Comparison of ENCODE assay signal across 8 cellular contexts in genomic region chr4:145829629-145830395, GRCh38.
A peak's percentile ranks its signal among the peaks of the same experiment; 100 is the strongest.
DNase-seq lines count a peak whose midpoint lies in the region; ATAC-seq, FAIRE-seq and TF ChIP-seq lines count a peak whose summit lies in the region.

No MANE protein-coding gene starts in this region.

- peak; percentile 58 for ATAC-seq in GM21423 (IDR thresholded peaks at IDR 0.05; ENCODE audit: unreplicated experiment)
- peak; percentile 58 for ATAC-seq in HG03442 (IDR thresholded peaks at IDR 0.05; ENCODE audit: unreplicated experiment)

- dilution Hi-C loops in endothelial cell of umbilical vein (cut with MboI; ENCODE audit: extremely low pct_ligation_motif_present, low sequenced_read_pairs), result no loop called here

- peak; percentile 28 for DNase-seq in GM13977 (ENCODE audit: low spot score)
- peak; percentile 69 for DNase-seq in endothelial cell of umbilical vein (ENCODE audit: low read depth, low spot score)
- DNase-seq in NCI-H187 treated with DMSO at 0.1 percent for 48 hours (lab: John Stamatoyannopoulos, UW), result no peak
- no peak for DNase-seq in breast epithelium (ENCODE audit: low spot score in 2 of 2)
- no peak for DNase-seq in retina
- no peak for DNase-seq in AG08395 (ENCODE audit: low spot score)

- H3K36me3 ChIP-seq in endothelial cell of umbilical vein (ENCODE audit: control insufficient read depth in 2 of 2, extremely low read depth in 1 of 2, insufficient read depth in 2 of 2, low read length in 2 of 2) (peaks cover 0 to 6% of the 10 kb centered on the region in 2 experiments), breast epithelium (no peaks in the 10 kb centered on the region)

- H2AFZ ChIP-seq in endothelial cell of umbilical vein (ENCODE audit: low read depth, low read length), result peak overlapping the region; percentile 58

- POLR2A ChIA-PET in endothelial cell of umbilical vein (lab: Charles Lee), result no interaction called here

- FAIRE-seq in endothelial cell of umbilical vein (lab: Jason Lieb, UNC), result no peak

- H3K4me3 ChIP-seq in endothelial cell of umbilical vein (replicated peaks in 1 of 3; ENCODE audit: insufficient read depth in 1 of 3, low read depth in 1 of 3, low read length in 3 of 3) (peak overlapping the region in 1 of 3 experiments; percentile 5), breast epithelium (no peak overlapping the region)

- in situ Hi-C loops in GM13977 (cut with MboI; ENCODE audit: low pct_unique_long_range_greater_than_20kb, low sequenced_read_pairs, unreplicated experiment), result no loop called here

- TF ChIP-seq POLR2A in endothelial cell of umbilical vein (IDR thresholded peaks at IDR 0.05; ENCODE audit: low read depth, low read length) (no peak), breast epithelium (IDR thresholded peaks at IDR 0.05) (no peak)

- H3K27ac ChIP-seq in endothelial cell of umbilical vein (ENCODE audit: insufficient read depth, low read depth, low read length) (peak overlapping the region; percentile 48), breast epithelium (no peak overlapping the region)

- no peak overlapping the region for H3K9ac ChIP-seq in endothelial cell of umbilical vein (replicated peaks; ENCODE audit: extremely low read depth, insufficient read depth, low read length)

- no TSS peak for BruUV-seq in endothelial cell of umbilical vein (replicated peaks; lab: Mats Ljungman, UMichigan)

- no peaks in the 10 kb centered on the region for H3K79me2 ChIP-seq in endothelial cell of umbilical vein (ENCODE audit: control insufficient read depth, insufficient read depth, low read length)

- TF ChIP-seq CTCF in GM13977 (IDR thresholded peaks at IDR 0.05; ENCODE audit: extremely low read depth, insufficient read depth, missing control alignments) (no peak), endothelial cell of umbilical vein (IDR thresholded peaks at IDR 0.05; ENCODE audit: extremely low read depth in 1 of 2, insufficient read depth in 1 of 2, low read depth in 1 of 2, low read length in 2 of 2) (no peak), breast epithelium (IDR thresholded peaks at IDR 0.05) (no peak)

- no peaks in the 10 kb centered on the region for H3K9me3 ChIP-seq in endothelial cell of umbilical vein (replicated peaks; ENCODE audit: control insufficient read depth, insufficient read depth, low read length)
- no peaks in the 10 kb centered on the region for H3K9me3 ChIP-seq in breast epithelium

- no peaks in the 10 kb centered on the region for H4K20me1 ChIP-seq in endothelial cell of umbilical vein (replicated peaks; ENCODE audit: control insufficient read depth, extremely low read depth, insufficient read depth, low read length)

- CTCF ChIA-PET in endothelial cell of umbilical vein (lab: Charles Lee), result interaction anchor here (0.6 to 1.8 kb wide), 9 partner anchors 9 to 613 kb away, joined by 3 to 13 read pairs (median 3); no protein-coding TSS in a partner anchor

- no peaks in the 10 kb centered on the region for H3K9me1 ChIP-seq in endothelial cell of umbilical vein (replicated peaks; ENCODE audit: control insufficient read depth, extremely low read depth, insufficient read depth, low read length)

- H3K27me3 ChIP-seq in endothelial cell of umbilical vein (ENCODE audit: control insufficient read depth in 2 of 2, insufficient read depth in 2 of 2, low read length in 2 of 2), result no peaks in the 10 kb centered on the region
- H3K27me3 ChIP-seq in breast epithelium, result no peaks in the 10 kb centered on the region

- H3K4me1 ChIP-seq in endothelial cell of umbilical vein (ENCODE audit: control insufficient read depth, extremely low read depth, insufficient read depth, low read length) (peaks cover 13% of the 10 kb centered on the region), breast epithelium (no peaks in the 10 kb centered on the region)

- intact Hi-C loops in endothelial cell of umbilical vein (cut with micrococcal nuclease) (no loop called here), breast epithelium (cut with DNase I; ENCODE audit: low total_unique reads) (no loop called here)

- H3K4me2 ChIP-seq in endothelial cell of umbilical vein (ENCODE audit: insufficient read depth, low read length), result peak overlapping the region; percentile 91

TF ChIP-seq in endothelial cell of umbilical vein, 7 proteins besides CTCF, POLR2A, EP300 and RAD21:
- TF ChIP-seq POLR2AphosphoS5 (IDR thresholded peaks at IDR 0.05; ENCODE audit: insufficient read depth, low read depth, low read length) (no peak), EZH2 (IDR thresholded peaks at IDR 0.05; ENCODE audit: borderline replicate concordance, low read depth, low read length, severe bottlenecking) (no peak), MAX (IDR thresholded peaks at IDR 0.05; ENCODE audit: insufficient read depth, insufficient read length) (no peak), FOS (IDR thresholded peaks at IDR 0.05; ENCODE audit: borderline replicate concordance, insufficient read depth, low read length) (no peak), GATA2 (IDR thresholded peaks at IDR 0.05; ENCODE audit: insufficient read depth, insufficient read length, low read depth, low read length) (no peak), JUN (IDR thresholded peaks at IDR 0.05; ENCODE audit: borderline replicate concordance, insufficient read depth, insufficient read length, low read depth) (no peak), MYC (IDR thresholded peaks at IDR 0.05; ENCODE audit: low read depth, low read length) (no peak)

Comparison
In these comparisons a context has a peak if more than half of its experiments do, and no peak if none do; other contexts are left out.
1. DNase-seq: peak in GM13977 (single experiment) and endothelial cell of umbilical vein (single experiment); none in NCI-H187 treated with DMSO at 0.1 percent for 48 hours (single experiment), breast epithelium (0 of 2), retina (single experiment) and AG08395 (single experiment).